In genomic region chr22:49934891-49935557, GRCh38 we compare ENCODE assay signal across 8 cellular contexts. TPM values are rescaled to one million over a fixed set of nuclear protein-coding genes. Genes with fewer than 3 reads are reported as not detected.
DNase-seq lines count a peak whose midpoint lies in the region; ATAC-seq lines count a peak whose summit lies in the region.

No MANE protein-coding gene starts in this region.

- H3K4me3 ChIP-seq in BLaER1 treated with 17β-estradiol and CSF1 and Interleukin-3, amounts not matched to agents 10 nM and 100 nM, result peak overlapping the region; percentile 53 to 76 (median 63)
- peak overlapping the region; percentile 60 for H3K4me3 ChIP-seq in MG63
- peak overlapping the region; percentile 48 to 60 for H3K4me3 ChIP-seq in duodenal mucosa (ENCODE audit: low read depth in 1 of 2, low read length in 2 of 2)

- H3K4me2 ChIP-seq in BLaER1 treated with 17β-estradiol and CSF1 and Interleukin-3, amounts not matched to agents 10 nM and 100 nM, result peak overlapping the region; percentile 89 to 100 (median 96)

- H3K9ac ChIP-seq in BLaER1 treated with 17β-estradiol and CSF1 and Interleukin-3, amounts not matched to agents 10 nM and 100 nM, result peak overlapping the region; percentile 67 to 100 (median 80)
- H3K9ac ChIP-seq in duodenal mucosa (ENCODE audit: low read depth in 1 of 2, low read length in 2 of 2), result peak overlapping the region in 1 of 2 donors; percentile 70

- peak overlapping the region; percentile 70 to 99 (median 88) for H3K27ac ChIP-seq in BLaER1 treated with 17β-estradiol and CSF1 and Interleukin-3, amounts not matched to agents 10 nM and 100 nM
- peak overlapping the region; percentile 84 for H3K27ac ChIP-seq in duodenal mucosa (ENCODE audit: low read depth, low read length)

- peaks cover 0 to 6% (median under 1%) of the 10 kb centered on the region in 11 experiments; a peak in 5 of 22 replicates for H3K9me3 ChIP-seq in BLaER1 treated with 17β-estradiol and CSF1 and Interleukin-3, amounts not matched to agents 10 nM and 100 nM (replicated peaks in 1 of 11)
- no peaks in the 10 kb centered on the region for H3K9me3 ChIP-seq in MG63
- no peaks in the 10 kb centered on the region for H3K9me3 ChIP-seq in duodenal mucosa (ENCODE audit: control insufficient read depth in 1 of 2, low read length in 2 of 2)

- H3K36me3 ChIP-seq in BLaER1 treated with 17β-estradiol and CSF1 and Interleukin-3, amounts not matched to agents 10 nM and 100 nM, result no peaks in the 10 kb centered on the region
- H3K36me3 ChIP-seq in MG63 (no peaks in the 10 kb centered on the region), duodenal mucosa (ENCODE audit: control insufficient read depth in 1 of 2, insufficient read depth in 2 of 2, low read length in 2 of 2) (no peaks in the 10 kb centered on the region)

- H4K20me1 ChIP-seq in BLaER1 treated with 17β-estradiol and CSF1 and Interleukin-3, amounts not matched to agents 10 nM and 100 nM, result peaks cover 0 to 13% (median 0%) of the 10 kb centered on the region in 11 experiments; a peak in 4 of 22 replicates

- DNase-seq in MG63 (peak; percentile 81), medulla oblongata (ENCODE audit: extremely low spot score) (peak; percentile 50)
- peak; percentile 83 for DNase-seq in activated CD4-positive, alpha-beta T cell treated with anti-CD3 and anti-CD28 coated beads, Interleukin-2, amount 50 U/mL, for 1 hour
- DNase-seq in stimulated activated CD8-positive, alpha-beta memory T cell treated with anti-CD3 and anti-CD28 coated beads, Interleukin-4, amount 100 ng/mL, for 1 hour (ENCODE audit: low read depth in 2 of 2, low spot score in 1 of 2), result peak; percentile 73 to 80

- H3K27me3 ChIP-seq in BLaER1 treated with 17β-estradiol and CSF1 and Interleukin-3, amounts not matched to agents 10 nM and 100 nM, result no peaks in the 10 kb centered on the region
- H3K27me3 ChIP-seq in MG63 (no peaks in the 10 kb centered on the region), duodenal mucosa (ENCODE audit: control insufficient read depth in 1 of 2, insufficient read depth in 2 of 2, low read length in 2 of 2) (no peaks in the 10 kb centered on the region)

- no peak for ATAC-seq in HG02623 (IDR thresholded peaks at IDR 0.05; ENCODE audit: unreplicated experiment)
- no peak for ATAC-seq in GM19324 (IDR thresholded peaks at IDR 0.05; ENCODE audit: low FRiP score, unreplicated experiment)

- H3K4me1 ChIP-seq in BLaER1 treated with 17β-estradiol and CSF1 and Interleukin-3, amounts not matched to agents 10 nM and 100 nM, result peaks cover 71 to 91% (median 84%) of the 10 kb centered on the region in 10 experiments
- peaks cover 27 to 32% of the 10 kb centered on the region in 2 donors for H3K4me1 ChIP-seq in duodenal mucosa (ENCODE audit: control insufficient read depth in 1 of 2, insufficient read depth in 2 of 2, low read length in 2 of 2)

RNA-seq across cellular contexts. Expression of gene CRELD2, which starts 16.6 kb away (rescaled TPM):
- total RNA-seq in MG63 (2014; rRNA removed; shearing (Covaris generic); ENCODE audit: low replicate concordance), result 41.8 and 71.8 TPM in 2 replicates

RNA-seq across cellular contexts. Expression of gene ALG12, which starts 16.8 kb away (rescaled TPM):
- total RNA-seq in MG63 (2014; rRNA removed; shearing (Covaris generic); ENCODE audit: low replicate concordance), result 14.1 and 34.2 TPM in 2 replicates

RNA-seq across cellular contexts. Expression of gene PIM3, which starts 25.5 kb away (rescaled TPM):
- total RNA-seq in MG63 (2014; rRNA removed; shearing (Covaris generic); ENCODE audit: low replicate concordance), result 29.3 and 37.1 TPM in 2 replicates
